ENCODE assay signal across 17 cellular contexts in the genomic region with DNA sequence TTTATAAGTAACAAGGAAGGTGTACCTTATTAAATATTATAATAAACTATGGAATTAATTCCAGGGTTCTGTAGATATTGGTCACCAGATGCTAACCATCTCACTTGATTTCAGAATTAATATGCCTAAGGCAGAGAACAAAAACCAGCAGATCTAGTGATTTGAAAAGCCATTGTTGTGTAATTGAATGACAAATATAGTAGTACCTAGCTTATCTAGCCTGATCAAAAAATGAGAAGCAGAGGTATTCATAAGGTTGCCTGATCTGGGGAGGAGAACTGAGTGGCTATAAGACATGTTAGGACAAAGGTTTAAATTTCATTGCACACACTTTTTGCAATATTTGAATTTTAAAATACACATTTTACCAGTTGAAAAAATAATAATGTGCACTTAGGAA.
A peak's percentile ranks its signal among the peaks of the same experiment; 100 is the strongest.
DNase-seq lines count a peak whose midpoint lies in the region; ATAC-seq, FAIRE-seq and TF ChIP-seq lines count a peak whose summit lies in the region.
"Had no signal": no experiment of that assay in that cellular context is flagged by ENCODE, and none has a peak within 500 bp of the region (broad histone marks: within the 10 kb centered on the region; RNA-seq: fewer than 3 reads in every experiment).

No MANE protein-coding gene starts in this region.

- H4K20me1 ChIP-seq in HepG2 (ENCODE audit: insufficient read depth, low read length): no peaks in the 10 kb centered on the region
- H4K20me1 ChIP-seq: BLaER1 treated with 17β-estradiol and CSF1 and Interleukin-3, amounts not matched to agents 10 nM and 100 nM had no signal

- ATAC-seq in HepG2 (no peak), right lobe of liver (no peak), HG03175 (IDR thresholded peaks at IDR 0.05; ENCODE audit: unreplicated experiment) (no peak)
- ATAC-seq: CD8-positive, alpha-beta T cell had no signal

- POLR2A ChIA-PET in HepG2 (lab: Yijun Ruan, JAX): no interaction called here
- POLR2A ChIA-PET in activated CD4-positive, alpha-beta memory T cell treated with anti-CD3 and anti-CD28 coated beads for 36 hours (lab: Charles Lee): no interaction called here

- no TSS peak for BruUV-seq in HepG2 (replicated peaks; lab: Mats Ljungman, UMichigan)

- H3K9me3 Mint-ChIP-seq in glutamatergic neuron (ENCODE audit: unreplicated experiment): no peaks in the 10 kb centered on the region
- no peaks in the 10 kb centered on the region for H3K9me3 Mint-ChIP-seq in activated CD4-positive, alpha-beta memory T cell treated with anti-CD3 and anti-CD28 coated beads for 36 hours
- H3K9me3 Mint-ChIP-seq: CD8-positive, alpha-beta T cell had no signal

- H3K36me3 ChIP-seq in HepG2 (replicated peaks in 1 of 2; ENCODE audit: control insufficient read depth in 1 of 2, insufficient read depth in 2 of 2, low read length in 2 of 2) (no peaks in the 10 kb centered on the region), right lobe of liver (no peaks in the 10 kb centered on the region), bronchial epithelial cell (ENCODE audit: control insufficient read depth, insufficient read depth, low read length) (no peaks in the 10 kb centered on the region)
- H3K36me3 ChIP-seq: BLaER1 treated with 17β-estradiol and CSF1 and Interleukin-3, amounts not matched to agents 10 nM and 100 nM; HAP-1 had no signal

- H3K4me1 Mint-ChIP-seq in glutamatergic neuron (ENCODE audit: low read depth, unreplicated experiment): peaks cover 15% of the 10 kb centered on the region
- no peaks in the 10 kb centered on the region for H3K4me1 Mint-ChIP-seq in activated CD4-positive, alpha-beta memory T cell treated with anti-CD3 and anti-CD28 coated beads for 36 hours (ENCODE audit: low read depth)
- H3K4me1 Mint-ChIP-seq: B cell had no signal

- no peak overlapping the region for H3K4me2 ChIP-seq in HepG2 (ENCODE audit: low read depth, low read length)
- H3K4me2 ChIP-seq: BLaER1 treated with 17β-estradiol and CSF1 and Interleukin-3, amounts not matched to agents 10 nM and 100 nM had no signal

- H3K27ac Mint-ChIP-seq in glutamatergic neuron (ENCODE audit: unreplicated experiment): peak overlapping the region; percentile 49
- no peak overlapping the region for H3K27ac Mint-ChIP-seq in activated CD4-positive, alpha-beta memory T cell treated with anti-CD3 and anti-CD28 coated beads for 36 hours
- H3K27ac Mint-ChIP-seq: B cell; CD8-positive, alpha-beta T cell had no signal

- H3K27ac ChIP-seq in HepG2 (ENCODE audit: extremely low read length, insufficient read depth, low read length) (no peak overlapping the region), right lobe of liver (no peak overlapping the region)
- H3K27ac ChIP-seq: BLaER1 treated with 17β-estradiol and CSF1 and Interleukin-3, amounts not matched to agents 10 nM and 100 nM; GM23248 had no signal

- H3K4me1 ChIP-seq in HepG2 (ENCODE audit: insufficient read depth, low read length): no peaks in the 10 kb centered on the region
- H3K4me1 ChIP-seq in right lobe of liver: no peaks in the 10 kb centered on the region
- H3K4me1 ChIP-seq: BLaER1 treated with 17β-estradiol and CSF1 and Interleukin-3, amounts not matched to agents 10 nM and 100 nM; HAP-1 had no signal

- H3K79me2 ChIP-seq in HepG2 (ENCODE audit: insufficient read depth, low read length): no peaks in the 10 kb centered on the region

- TF ChIP-seq EP300 in HepG2 (IDR thresholded peaks at IDR 0.05; ENCODE audit: low read depth in 2 of 2, low read length in 2 of 2): no peak
- no peak for TF ChIP-seq EP300 in HepG2 (CRISPR knock-in tag; IDR thresholded peaks at IDR 0.05; ENCODE audit: borderline replicate concordance)

- no peak for TF ChIP-seq RAD21 in HepG2 (CRISPR knock-in tag; IDR thresholded peaks at IDR 0.05)

- no peak overlapping the region for H3K4me3 Mint-ChIP-seq in glutamatergic neuron (ENCODE audit: unreplicated experiment)
- no peak overlapping the region for H3K4me3 Mint-ChIP-seq in activated CD4-positive, alpha-beta memory T cell treated with anti-CD3 and anti-CD28 coated beads for 36 hours
- H3K4me3 Mint-ChIP-seq: B cell; CD8-positive, alpha-beta T cell had no signal

- no peaks in the 10 kb centered on the region; a peak in 1 of 5 replicates for H3K27me3 ChIP-seq in HepG2 (ENCODE audit: control insufficient read depth in 1 of 2, insufficient read depth in 2 of 2, low read length in 2 of 2)
- H3K27me3 ChIP-seq in right lobe of liver: no peaks in the 10 kb centered on the region
- no peaks in the 10 kb centered on the region for H3K27me3 ChIP-seq in bronchial epithelial cell (ENCODE audit: control insufficient read depth, insufficient read depth, low read length)
- H3K27me3 ChIP-seq: BLaER1 treated with 17β-estradiol and CSF1 and Interleukin-3, amounts not matched to agents 10 nM and 100 nM had no signal

- peak; percentile 12 for FAIRE-seq in HepG2 (lab: Jason Lieb, UNC)
- no peak for FAIRE-seq in bronchial epithelial cell (lab: Jason Lieb, UNC)
- FAIRE-seq: G401.6, GM12892, GM18507 had no signal

- TF ChIP-seq POLR2A in HepG2 (IDR thresholded peaks at IDR 0.05; ENCODE audit: insufficient read depth in 1 of 2, low read depth in 2 of 2, low read length in 2 of 2) (no peak), right lobe of liver (IDR thresholded peaks at IDR 0.05) (no peak)

- no peaks in the 10 kb centered on the region for H3K36me3 Mint-ChIP-seq in glutamatergic neuron (ENCODE audit: unreplicated experiment)
- H3K36me3 Mint-ChIP-seq in activated CD4-positive, alpha-beta memory T cell treated with anti-CD3 and anti-CD28 coated beads for 36 hours: no peaks in the 10 kb centered on the region
- H3K36me3 Mint-ChIP-seq: CD8-positive, alpha-beta T cell had no signal

- intact Hi-C loops in HepG2 (cut with micrococcal nuclease; ENCODE audit: unreplicated experiment): no loop called here
- intact Hi-C loops in right lobe of liver (cut with DNase I): no loop called here
- intact Hi-C loops in activated CD4-positive, alpha-beta memory T cell treated with anti-CD3 and anti-CD28 coated beads for 36 hours (cut with micrococcal nuclease): no loop called here

- CTCF ChIA-PET in HepG2 (lab: Yijun Ruan, JAX; ENCODE audit: low intra/inter-chr PET ratio, low total read pairs): no interaction called here
- CTCF ChIA-PET in activated CD4-positive, alpha-beta memory T cell treated with anti-CD3 and anti-CD28 coated beads for 36 hours (lab: Charles Lee): interaction anchor here (1.5 kb wide), 1 partner anchor 211 kb away, joined by 3 read pairs; no protein-coding TSS in a partner anchor

- no peak overlapping the region for H3K4me3 ChIP-seq in HepG2 (replicated peaks in 1 of 3; ENCODE audit: insufficient read depth in 1 of 3, low read depth in 2 of 3, low read length in 3 of 3)
- no peak overlapping the region for H3K4me3 ChIP-seq in right lobe of liver
- no peak overlapping the region for H3K4me3 ChIP-seq in bronchial epithelial cell (ENCODE audit: low read depth, low read length)
- H3K4me3 ChIP-seq: BLaER1 treated with 17β-estradiol and CSF1 and Interleukin-3, amounts not matched to agents 10 nM and 100 nM; GM23248; HAP-1 had no signal

- no peak overlapping the region for H3K9ac ChIP-seq in HepG2 (ENCODE audit: insufficient read depth, low read depth, low read length)
- H3K9ac ChIP-seq: BLaER1 treated with 17β-estradiol and CSF1 and Interleukin-3, amounts not matched to agents 10 nM and 100 nM; GM23248 had no signal

- no peak overlapping the region for H2AFZ ChIP-seq in HepG2 (ENCODE audit: low read length)

- in situ Hi-C loops in HepG2 (cut with HindIII; ENCODE audit: extremely low pct_ligation_motif_present, low pct_unique_long_range_greater_than_20kb): no loop called here

- TF ChIP-seq CTCF in HepG2 (CRISPR knock-in tag; IDR thresholded peaks at IDR 0.05) (no peak), right lobe of liver (IDR thresholded peaks at IDR 0.05) (no peak), bronchial epithelial cell (IDR thresholded peaks at IDR 0.05; ENCODE audit: insufficient read depth, low read length, severe bottlenecking) (no peak), glutamatergic neuron (IDR thresholded peaks at IDR 0.05; ENCODE audit: partially characterized antibody, unreplicated experiment) (no peak)

- no peak for DNase-seq in HepG2 (ENCODE audit: low spot score)
- DNase-seq in right lobe of liver: no peak
- DNase-seq in NCI-H146 treated with DMSO at 0.1 percent for 48 hours (lab: John Stamatoyannopoulos, UW; ENCODE audit: unreplicated experiment): peak; percentile 1
- DNase-seq in bronchial epithelial cell (ENCODE audit: low read depth): peak; percentile 27
- DNase-seq in glutamatergic neuron: no peak
- no peak for DNase-seq in activated CD4-positive, CD25-positive, alpha-beta regulatory T cell (lab: John Stamatoyannopoulos, UW)
- DNase-seq in activated CD4-positive, alpha-beta memory T cell treated with anti-CD3 and anti-CD28 coated beads for 36 hours: no peak
- DNase-seq: Calu3; CD8-positive, alpha-beta T cell; GM23248 had no signal

- no peaks in the 10 kb centered on the region for H3K9me3 ChIP-seq in HepG2 (ENCODE audit: low read length)
- H3K9me3 ChIP-seq in right lobe of liver: no peaks in the 10 kb centered on the region
- H3K9me3 ChIP-seq: BLaER1 treated with 17β-estradiol and CSF1 and Interleukin-3, amounts not matched to agents 10 nM and 100 nM; HAP-1 had no signal

- no peaks in the 10 kb centered on the region for H3K27me3 Mint-ChIP-seq in glutamatergic neuron (ENCODE audit: unreplicated experiment)
- H3K27me3 Mint-ChIP-seq in activated CD4-positive, alpha-beta memory T cell treated with anti-CD3 and anti-CD28 coated beads for 36 hours: no peaks in the 10 kb centered on the region
- H3K27me3 Mint-ChIP-seq: B cell had no signal

TF ChIP-seq in HepG2, 621 proteins besides CTCF, POLR2A, EP300 and RAD21 (continues in another document):
- TF ChIP-seq NCOA5 (CRISPR knock-in tag; IDR thresholded peaks at IDR 0.05) (no peak), ELF4 (CRISPR knock-in tag; IDR thresholded peaks at IDR 0.05; ENCODE audit: borderline replicate concordance) (no peak), SOX5 (CRISPR knock-in tag; IDR thresholded peaks at IDR 0.05; ENCODE audit: borderline replicate concordance) (no peak), HNRNPH1 (optimal IDR thresholded peaks at IDR 0.05; ENCODE audit: low read depth, low read length) (no peak), GPN1 (CRISPR knock-in tag; IDR thresholded peaks at IDR 0.05; ENCODE audit: borderline replicate concordance) (no peak), ZSCAN9 (CRISPR knock-in tag; IDR thresholded peaks at IDR 0.05; ENCODE audit: borderline replicate concordance) (no peak), HMG20B (CRISPR knock-in tag; conservative IDR thresholded peaks at IDR 0.05) (no peak), ZNF12 (CRISPR knock-in tag; IDR thresholded peaks at IDR 0.05) (no peak), NBN (conservative IDR thresholded peaks at IDR 0.05) (no peak), KDM3A (CRISPR knock-in tag; IDR thresholded peaks at IDR 0.05; ENCODE audit: low read depth) (no peak), TBP (CRISPR knock-in tag; IDR thresholded peaks at IDR 0.05) (no peak), NFYC (CRISPR knock-in tag; IDR thresholded peaks at IDR 0.05) (no peak), ERF (CRISPR knock-in tag; IDR thresholded peaks at IDR 0.05) (no peak)

Comparison
In these comparisons a context has a peak if more than half of its experiments do, and no peak if none do; other contexts are left out.
1. DNase-seq: peak in NCI-H146 treated with DMSO at 0.1 percent for 48 hours (single experiment) and bronchial epithelial cell (single experiment); none in HepG2 (single experiment), right lobe of liver (0 of 3), glutamatergic neuron (single experiment), activated CD4-positive, CD25-positive, alpha-beta regulatory T cell (0 of 4) and activated CD4-positive, alpha-beta memory T cell treated with anti-CD3 and anti-CD28 coated beads for 36 hours (single experiment).